In the genomic region with DNA sequence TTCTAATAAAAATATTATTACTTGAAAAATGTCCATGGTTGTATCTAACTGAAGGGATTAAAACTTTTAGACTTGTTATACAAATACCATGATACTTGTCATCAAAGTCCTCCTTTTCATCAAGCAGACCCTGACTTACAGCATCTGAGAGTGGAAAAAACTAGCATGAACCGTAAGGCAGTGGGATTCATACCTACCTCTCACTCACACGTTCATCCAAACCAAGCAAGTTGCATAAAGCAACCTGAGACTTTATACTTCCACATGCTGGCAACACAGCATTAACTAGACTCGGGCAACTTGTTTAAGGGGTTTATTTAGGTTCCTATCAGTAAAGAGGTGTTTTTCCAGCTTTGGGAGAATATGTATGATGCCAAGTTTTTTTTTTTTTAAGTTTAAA, we compare ENCODE assay signal across 14 cellular contexts. TPM values are rescaled to one million over a fixed set of nuclear protein-coding genes. Genes with fewer than 3 reads are reported as not detected.
DNase-seq lines count a peak whose midpoint lies in the region; ATAC-seq and TF ChIP-seq lines count a peak whose summit lies in the region.
"Had no signal": no experiment of that assay in that cellular context is flagged by ENCODE, and none has a peak within 500 bp of the region (broad histone marks: within the 10 kb centered on the region; RNA-seq: fewer than 3 reads in every experiment).

No MANE protein-coding gene starts in this region.

- ATAC-seq in GM19455 (IDR thresholded peaks at IDR 0.05; ENCODE audit: unreplicated experiment) = peak; percentile 41
- peak; percentile 21 for ATAC-seq in HG03139 (IDR thresholded peaks at IDR 0.05; ENCODE audit: unreplicated experiment)
- ATAC-seq: WTC11 had no signal

- H3K9me3 ChIP-seq in BE2C = no peaks in the 10 kb centered on the region
- H3K9me3 ChIP-seq: ascending aorta had no signal

- intact Hi-C loops in activated T-helper 1 cell treated with anti-CD3 and anti-CD28 coated beads, Interleukin-12 subunit alpha, Interleukin-12 subunit beta, Interleukin-2, Interleukin-4 antibody, amounts not matched to agents 30 ng/mL and 10 ng/mL and 1 ng/mL, durations not matched to agents 14 hours and 24 hours and 36 hours (cut with micrococcal nuclease) = no loop called here

- H3K4me1 Mint-ChIP-seq in activated T-helper 1 cell treated with anti-CD3 and anti-CD28 coated beads, Interleukin-12 subunit alpha, Interleukin-12 subunit beta, Interleukin-2, Interleukin-4 antibody, amounts not matched to agents 30 ng/mL and 10 ng/mL and 1 ng/mL, durations not matched to agents 14 hours and 24 hours and 36 hours (ENCODE audit: low read depth) = peaks cover 11% of the 10 kb centered on the region

- no peaks in the 10 kb centered on the region for H3K27me3 ChIP-seq in BE2C
- H3K27me3 ChIP-seq: ascending aorta had no signal

- no peak overlapping the region for H3K27ac ChIP-seq in RWPE1
- H3K27ac ChIP-seq: ascending aorta had no signal

- H3K27me3 Mint-ChIP-seq in activated T-helper 1 cell treated with anti-CD3 and anti-CD28 coated beads, Interleukin-12 subunit alpha, Interleukin-12 subunit beta, Interleukin-2, Interleukin-4 antibody, amounts not matched to agents 30 ng/mL and 10 ng/mL and 1 ng/mL, durations not matched to agents 14 hours and 24 hours and 36 hours (ENCODE audit: insufficient read depth) = no peaks in the 10 kb centered on the region

- no peaks in the 10 kb centered on the region for H3K36me3 Mint-ChIP-seq in activated T-helper 1 cell treated with anti-CD3 and anti-CD28 coated beads, Interleukin-12 subunit alpha, Interleukin-12 subunit beta, Interleukin-2, Interleukin-4 antibody, amounts not matched to agents 30 ng/mL and 10 ng/mL and 1 ng/mL, durations not matched to agents 14 hours and 24 hours and 36 hours (ENCODE audit: low read depth)
- H3K36me3 Mint-ChIP-seq: WTC11 had no signal

- H3K4me3 ChIP-seq in GM12865 (ENCODE audit: low read depth, low read length) = peak overlapping the region; percentile 50
- H3K4me3 ChIP-seq in BE2C (ENCODE audit: low read depth, low read length) = no peak overlapping the region
- H3K4me3 ChIP-seq: ascending aorta had no signal

- H3K27ac Mint-ChIP-seq in activated T-helper 1 cell treated with anti-CD3 and anti-CD28 coated beads, Interleukin-12 subunit alpha, Interleukin-12 subunit beta, Interleukin-2, Interleukin-4 antibody, amounts not matched to agents 30 ng/mL and 10 ng/mL and 1 ng/mL, durations not matched to agents 14 hours and 24 hours and 36 hours = peak overlapping the region; percentile 91
- H3K27ac Mint-ChIP-seq: HFFc6, WTC11 had no signal

- no peaks in the 10 kb centered on the region for H3K4me1 ChIP-seq in BE2C
- H3K4me1 ChIP-seq: ascending aorta had no signal

- peak overlapping the region; percentile 75 for H3K4me3 Mint-ChIP-seq in activated T-helper 1 cell treated with anti-CD3 and anti-CD28 coated beads, Interleukin-12 subunit alpha, Interleukin-12 subunit beta, Interleukin-2, Interleukin-4 antibody, amounts not matched to agents 30 ng/mL and 10 ng/mL and 1 ng/mL, durations not matched to agents 14 hours and 24 hours and 36 hours
- H3K4me3 Mint-ChIP-seq: WTC11 had no signal

- CTCF ChIA-PET in RWPE1 (lab: Yijun Ruan, JAX) = no interaction called here

- no peak for TF ChIP-seq CTCF in GM12865 (IDR thresholded peaks at IDR 0.05; ENCODE audit: insufficient read depth, low read depth, low read length, missing control alignments)
- no peak for TF ChIP-seq CTCF in RWPE1 (conservative IDR thresholded peaks at IDR 0.05; ENCODE audit: low read depth)
- no peak for TF ChIP-seq CTCF in BE2C (IDR thresholded peaks at IDR 0.05; ENCODE audit: low read depth, low read length)

- peak; percentile 47 for DNase-seq in GM12865 (ENCODE audit: low read depth)
- DNase-seq in activated T-helper 1 cell treated with anti-CD3 and anti-CD28 coated beads, Interleukin-12 subunit alpha, Interleukin-12 subunit beta, Interleukin-2, Interleukin-4 antibody, amounts not matched to agents 30 ng/mL and 10 ng/mL and 1 ng/mL, durations not matched to agents 14 hours and 24 hours and 36 hours (ENCODE audit: low spot score) = no peak
- no peak for DNase-seq in GOT3 (lab: John Stamatoyannopoulos, UW)
- DNase-seq in cortex of kidney (lab: John Stamatoyannopoulos, UW) = no peak
- no peak for DNase-seq in RWPE1 (ENCODE audit: low spot score)
- DNase-seq in BE2C = no peak
- DNase-seq: HFFc6, KBM-7, NCI-H2107, RPMI8226 had no signal

- H3K36me3 ChIP-seq in BE2C = no peaks in the 10 kb centered on the region
- H3K36me3 ChIP-seq: ascending aorta had no signal

- H3K9me3 Mint-ChIP-seq in activated T-helper 1 cell treated with anti-CD3 and anti-CD28 coated beads, Interleukin-12 subunit alpha, Interleukin-12 subunit beta, Interleukin-2, Interleukin-4 antibody, amounts not matched to agents 30 ng/mL and 10 ng/mL and 1 ng/mL, durations not matched to agents 14 hours and 24 hours and 36 hours = peaks cover 6% of the 10 kb centered on the region
- H3K9me3 Mint-ChIP-seq: HFFc6 had no signal

- POLR2A ChIA-PET in RWPE1 (lab: Yijun Ruan, JAX; ENCODE audit: low non-redundant PET) = no interaction called here

RNA-seq across cellular contexts. Expression of a gene that starts 22.6 kb away (rescaled TPM):
- total RNA-seq in activated T-helper 1 cell treated with anti-CD3 and anti-CD28 coated beads, Interleukin-12 subunit alpha, Interleukin-12 subunit beta, Interleukin-2, Interleukin-4 antibody, amounts not matched to agents 30 ng/mL and 10 ng/mL and 1 ng/mL, durations not matched to agents 14 hours and 24 hours and 36 hours = 0.07 and 0.10 TPM in 2 replicates
- polyA plus RNA-seq in BE2C (2012; ENCODE audit: insufficient read depth, insufficient read length, low read depth) = 0.17 TPM
- total RNA-seq: ascending aorta, HFFc6, WTC11 had no signal

RNA-seq across cellular contexts. Expression of a gene that starts 53.1 kb away (rescaled TPM):
- total RNA-seq in activated T-helper 1 cell treated with anti-CD3 and anti-CD28 coated beads, Interleukin-12 subunit alpha, Interleukin-12 subunit beta, Interleukin-2, Interleukin-4 antibody, amounts not matched to agents 30 ng/mL and 10 ng/mL and 1 ng/mL, durations not matched to agents 14 hours and 24 hours and 36 hours = 115 and 116 TPM in 2 replicates
- 15.3 TPM for polyA plus RNA-seq in BE2C (2012; ENCODE audit: insufficient read depth, insufficient read length, low read depth)
